In genomic region chr16:2915196-2915929, GRCh38 we compare ENCODE assay signal across 14 cellular contexts. TPM values are rescaled to one million over a fixed set of nuclear protein-coding genes. Genes with fewer than 3 reads are reported as not detected.
A peak's percentile ranks its signal among the peaks of the same experiment; 100 is the strongest.
DNase-seq lines count a peak whose midpoint lies in the region; ATAC-seq, FAIRE-seq and TF ChIP-seq lines count a peak whose summit lies in the region.
"Had no signal": no experiment of that assay in that cellular context is flagged by ENCODE, and none has a peak within 500 bp of the region (broad histone marks: within the 10 kb centered on the region; RNA-seq: fewer than 3 reads in every experiment).

No MANE protein-coding gene starts in this region.

- H3K79me2 ChIP-seq in HepG2 (ENCODE audit: insufficient read depth, low read length), result peaks cover 7% of the 10 kb centered on the region

- POLR2A ChIA-PET in HepG2 (lab: Yijun Ruan, JAX), result interaction anchor here (0.9 to 1.5 kb wide), 2 partner anchors 9 to 47 kb away, joined by 3 to 6 read pairs; no protein-coding TSS in a partner anchor

- H2AFZ ChIP-seq in HepG2 (ENCODE audit: low read length), result no peak overlapping the region

- BruUV-seq in HepG2 (replicated peaks; lab: Mats Ljungman, UMichigan), result no TSS peak

- H3K27me3 Mint-ChIP-seq in type B pancreatic cell, result peaks cover 4% of the 10 kb centered on the region

- ATAC-seq in HepG2 (no peak), right lobe of liver (no peak), HG03108 (IDR thresholded peaks at IDR 0.05; ENCODE audit: unreplicated experiment) (no peak), Right ventricle myocardium superior (ENCODE audit: poor library complexity) (no peak)

- H3K36me3 ChIP-seq in HepG2 (replicated peaks in 1 of 2; ENCODE audit: control insufficient read depth in 1 of 2, insufficient read depth in 2 of 2, low read length in 2 of 2) (peaks cover 3% of the 10 kb centered on the region in 2 experiments; a peak in 3 of 5 replicates), right lobe of liver (peaks cover 0 to 20% (median under 1%) of the 10 kb centered on the region in 4 donors), SK-N-MC (ENCODE audit: insufficient read depth, low read length) (peaks cover 8% of the 10 kb centered on the region; the same call in 1 of the 2 replicates), esophagus squamous epithelium (peaks cover 4 to 51% (median 8%) of the 10 kb centered on the region in 3 donors)

- H3K27me3 ChIP-seq in HepG2 (ENCODE audit: control insufficient read depth in 1 of 2, insufficient read depth in 2 of 2, low read length in 2 of 2) (no peaks in the 10 kb centered on the region; a peak in 1 of 5 replicates), right lobe of liver (no peaks in the 10 kb centered on the region), esophagus squamous epithelium (no peaks in the 10 kb centered on the region)

- H3K27ac ChIP-seq in HepG2 (ENCODE audit: extremely low read length, insufficient read depth, low read length) (no peak overlapping the region), right lobe of liver (no peak overlapping the region), SK-N-MC (peak overlapping the region; percentile 65), esophagus squamous epithelium (peak overlapping the region; percentile 71 to 87 (median 76))

- H3K4me3 Mint-ChIP-seq in type B pancreatic cell, result peak overlapping the region; percentile 39
- H3K4me3 Mint-ChIP-seq: activated naive CD8-positive, alpha-beta T cell treated with anti-CD3 and anti-CD28 coated beads, Interleukin-2, amount 10 ng/mL, durations not matched to agents 7 days and 5 days had no signal

- TF ChIP-seq RAD21 in HepG2 (CRISPR knock-in tag; IDR thresholded peaks at IDR 0.05), result no peak

- no peak overlapping the region for H3K4me3 ChIP-seq in HepG2 (replicated peaks in 1 of 3; ENCODE audit: insufficient read depth in 1 of 3, low read depth in 2 of 3, low read length in 3 of 3)
- H3K4me3 ChIP-seq in right lobe of liver, result no peak overlapping the region
- no peak overlapping the region for H3K4me3 ChIP-seq in SK-N-MC
- no peak overlapping the region for H3K4me3 ChIP-seq in esophagus squamous epithelium

- no peaks in the 10 kb centered on the region for H3K9me3 ChIP-seq in HepG2 (ENCODE audit: low read length)
- H3K9me3 ChIP-seq in right lobe of liver, result no peaks in the 10 kb centered on the region
- H3K9me3 ChIP-seq in SK-N-MC (ENCODE audit: low read depth, low read length), result no peaks in the 10 kb centered on the region
- H3K9me3 ChIP-seq in esophagus squamous epithelium, result no peaks in the 10 kb centered on the region

- 98% methylated on average over 13 of the region's 13 CpGs for WGBS in HepG2 (ENCODE audit: low lambda C conversion rate)
- 69% methylated on average over 11 of the region's 13 CpGs for WGBS in right lobe of liver (ENCODE audit: insufficient coverage, low coverage, low lambda C conversion rate, missing lambda C conversion rate)
- WGBS in esophagus squamous epithelium, 2 donors, result 37 to 45% methylated on average over 11 to 13 of the region's 13 CpGs

- H3K4me1 ChIP-seq in HepG2 (ENCODE audit: insufficient read depth, low read length) (peaks cover 18% of the 10 kb centered on the region), right lobe of liver (peaks cover 0 to 6% (median 0%) of the 10 kb centered on the region in 4 donors), esophagus squamous epithelium (peaks cover 10 to 71% (median 38%) of the 10 kb centered on the region in 3 donors)

- no peak for FAIRE-seq in HepG2 (lab: Jason Lieb, UNC)

- in situ Hi-C loops in HepG2 (cut with HindIII; ENCODE audit: extremely low pct_ligation_motif_present, low pct_unique_long_range_greater_than_20kb), result no loop called here

- CTCF ChIA-PET in HepG2 (lab: Yijun Ruan, JAX; ENCODE audit: low intra/inter-chr PET ratio, low total read pairs), result interaction anchor here (0.8 kb wide), 1 partner anchor 11 kb away, joined by 3 read pairs; no protein-coding TSS in a partner anchor

- no peak overlapping the region for H3K4me2 ChIP-seq in HepG2 (ENCODE audit: low read depth, low read length)

- no peak for TF ChIP-seq CTCF in HepG2 (CRISPR knock-in tag; IDR thresholded peaks at IDR 0.05)
- TF ChIP-seq CTCF in right lobe of liver (IDR thresholded peaks at IDR 0.05), result no peak
- TF ChIP-seq CTCF in esophagus squamous epithelium (IDR thresholded peaks at IDR 0.05), result no peak
- no peak for TF ChIP-seq CTCF in type B pancreatic cell (conservative IDR thresholded peaks at IDR 0.05)

- peaks cover 21% of the 10 kb centered on the region for H3K4me1 Mint-ChIP-seq in type B pancreatic cell (ENCODE audit: unreplicated experiment)

- TF ChIP-seq EP300 in HepG2 (IDR thresholded peaks at IDR 0.05; ENCODE audit: low read depth in 2 of 2, low read length in 2 of 2), result no peak
- TF ChIP-seq EP300 in HepG2 (CRISPR knock-in tag; IDR thresholded peaks at IDR 0.05; ENCODE audit: borderline replicate concordance), result no peak

- no peak overlapping the region for H3K27ac Mint-ChIP-seq in type B pancreatic cell
- H3K27ac Mint-ChIP-seq: activated naive CD8-positive, alpha-beta T cell treated with anti-CD3 and anti-CD28 coated beads, Interleukin-2, amount 10 ng/mL, durations not matched to agents 7 days and 5 days had no signal

- peaks cover 8% of the 10 kb centered on the region for H3K36me3 Mint-ChIP-seq in type B pancreatic cell

- no peak overlapping the region for H3K9ac ChIP-seq in HepG2 (ENCODE audit: insufficient read depth, low read depth, low read length)
- peak overlapping the region; percentile 37 for H3K9ac ChIP-seq in SK-N-MC (ENCODE audit: insufficient read length)

- H4K20me1 ChIP-seq in HepG2 (ENCODE audit: insufficient read depth, low read length), result no peaks in the 10 kb centered on the region

- DNase-seq in HepG2 (ENCODE audit: low spot score) (no peak), right lobe of liver (no peak), SK-N-MC (ENCODE audit: low read depth, low spot score) (no peak), esophagus squamous epithelium (lab: John Stamatoyannopoulos, UW) (no peak), type B pancreatic cell (ENCODE audit: extremely low spot score, unreplicated experiment) (no peak), Right ventricle myocardium superior (no peak), DMS53 (lab: John Stamatoyannopoulos, UW) (no peak)
- DNase-seq: activated CD4-positive, alpha-beta T cell treated with anti-CD3 and anti-CD28 coated beads for 4 hours; activated naive CD8-positive, alpha-beta T cell treated with anti-CD3 and anti-CD28 coated beads, Interleukin-2, amount 10 ng/mL, durations not matched to agents 7 days and 5 days; H7; stimulated activated CD4-positive, alpha-beta T cell treated with anti-CD3 and anti-CD28 coated beads, Interleukin-4, amount 100 ng/mL, for 24 hours; stimulated activated naive CD4-positive, alpha-beta T cell had no signal

- TF ChIP-seq POLR2A in HepG2 (IDR thresholded peaks at IDR 0.05; ENCODE audit: insufficient read depth in 1 of 2, low read depth in 2 of 2, low read length in 2 of 2) (no peak), right lobe of liver (IDR thresholded peaks at IDR 0.05) (no peak), esophagus squamous epithelium (IDR thresholded peaks at IDR 0.05) (no peak)

- intact Hi-C loops in HepG2 (cut with micrococcal nuclease; ENCODE audit: unreplicated experiment), result no loop called here
- intact Hi-C loops in right lobe of liver (cut with DNase I), result no loop called here
- intact Hi-C loops in esophagus squamous epithelium (cut with DNase I), result no loop called here
- intact Hi-C loops in Right ventricle myocardium superior (cut with DNase I), result no loop called here

- no peaks in the 10 kb centered on the region for H3K9me3 Mint-ChIP-seq in type B pancreatic cell
- H3K9me3 Mint-ChIP-seq: activated naive CD8-positive, alpha-beta T cell treated with anti-CD3 and anti-CD28 coated beads, Interleukin-2, amount 10 ng/mL, durations not matched to agents 7 days and 5 days had no signal

RNA-seq across cellular contexts. Expression of gene FLYWCH1, which starts 3.6 kb away (rescaled TPM):
- 9.9 and 12.4 TPM in 2 replicates for total RNA-seq in HepG2 (2016; rRNA removed; fragmentation: Illumina TruSeq; extraction: Trizol)
- 2.1 and 2.4 TPM in 2 replicates for total RNA-seq in HepG2 (2016; cell fraction: cytosol; rRNA removed; fragmentation: Illumina TruSeq; extraction: Trizol; ENCODE audit: low read depth)
- 7.4 and 12.0 TPM in 2 replicates for total RNA-seq in HepG2 (2016; cell fraction: insoluble cytoplasmic fraction; rRNA removed; fragmentation: Illumina TruSeq; extraction: Trizol)
- total RNA-seq in HepG2 (2016; cell fraction: membrane; rRNA removed; fragmentation: Illumina TruSeq; extraction: Trizol), result 5.7 and 6.7 TPM in 2 replicates
- total RNA-seq in HepG2 (2016; cell fraction: nucleus; rRNA removed; fragmentation: Illumina TruSeq; extraction: Trizol), result 7.5 and 8.9 TPM in 2 replicates
- polyA plus RNA-seq in HepG2 (2011; rRNA removed), result 7.3 and 11.3 TPM in 2 replicates
- 7.4 and 13.0 TPM in 2 replicates for polyA plus RNA-seq in HepG2 (2011; cell fraction: cytosol; rRNA removed)
- polyA plus RNA-seq in HepG2 (2011; cell fraction: nucleus; rRNA removed), result 19.4 and 20.7 TPM in 2 replicates
- 4.8 and 9.8 TPM in 2 replicates for polyA plus RNA-seq in HepG2 (2012)
- 1.4 and 1.7 TPM in 2 replicates for polyA plus RNA-seq in HepG2 (2016; cell fraction: cytosol; fragmentation: Illumina TruSeq; extraction: Trizol; ENCODE audit: low read depth)
- 9.4 and 11.6 TPM in 2 replicates for polyA plus RNA-seq in HepG2 (2016; cell fraction: insoluble cytoplasmic fraction; fragmentation: Illumina TruSeq; extraction: Trizol; ENCODE audit: low read depth)
- polyA plus RNA-seq in HepG2 (2016; cell fraction: membrane; fragmentation: Illumina TruSeq; extraction: Trizol; ENCODE audit: low read depth), result 5.2 and 5.3 TPM in 2 replicates
- 18.2 and 22.5 TPM in 2 replicates for polyA plus RNA-seq in HepG2 (2016; cell fraction: nucleus; fragmentation: Illumina TruSeq; extraction: Trizol; ENCODE audit: insufficient read depth, low read depth)
- 19.9 and 35.0 TPM in 2 replicates for polyA minus RNA-seq in HepG2 (2011; rRNA and poly(A)+ RNA removed; ENCODE audit: low replicate concordance)
- polyA minus RNA-seq in HepG2 (2011; cell fraction: cytosol; rRNA and poly(A)+ RNA removed), result 6.9 and 10.6 TPM in 2 replicates
- 6.5 and 7.6 TPM in 2 replicates for polyA minus RNA-seq in HepG2 (2011; cell fraction: nucleus; rRNA and poly(A)+ RNA removed)
- 10 to 100 TPM in 5 of 6 experiments, 1 to 10 TPM in 1; 9.3 to 19.8 (median 15.1) TPM for total RNA-seq in right lobe of liver
- total RNA-seq in esophagus squamous epithelium, result 10 to 100 TPM; 25.4 to 52.1 (median 27.1) TPM
- total RNA-seq in type B pancreatic cell (ENCODE audit: low replicate concordance), result 17.8 and 28.6 TPM in 2 replicates
- 36.8 TPM for total RNA-seq in Right ventricle myocardium superior

RNA-seq across cellular contexts. Expression of gene FLYWCH2, which starts 32.3 kb away (rescaled TPM):
- 19.8 and 20.2 TPM in 2 replicates for total RNA-seq in HepG2 (2016; rRNA removed; fragmentation: Illumina TruSeq; extraction: Trizol)
- total RNA-seq in HepG2 (2016; cell fraction: cytosol; rRNA removed; fragmentation: Illumina TruSeq; extraction: Trizol; ENCODE audit: low read depth), result 13.2 and 27.5 TPM in 2 replicates
- total RNA-seq in HepG2 (2016; cell fraction: insoluble cytoplasmic fraction; rRNA removed; fragmentation: Illumina TruSeq; extraction: Trizol), result 17.6 and 22.1 TPM in 2 replicates
- 15.1 and 28.9 TPM in 2 replicates for total RNA-seq in HepG2 (2016; cell fraction: membrane; rRNA removed; fragmentation: Illumina TruSeq; extraction: Trizol)
- total RNA-seq in HepG2 (2016; cell fraction: nucleus; rRNA removed; fragmentation: Illumina TruSeq; extraction: Trizol), result 7.3 and 8.3 TPM in 2 replicates
- polyA plus RNA-seq in HepG2 (2011; rRNA removed), result 16.9 and 17.3 TPM in 2 replicates
- polyA plus RNA-seq in HepG2 (2011; cell fraction: cytosol; rRNA removed), result 20.3 and 34.0 TPM in 2 replicates
- polyA plus RNA-seq in HepG2 (2011; cell fraction: nucleus; rRNA removed), result 18.3 and 20.0 TPM in 2 replicates
- polyA plus RNA-seq in HepG2 (2012), result 10.2 and 14.8 TPM in 2 replicates
- polyA plus RNA-seq in HepG2 (2016; cell fraction: cytosol; fragmentation: Illumina TruSeq; extraction: Trizol; ENCODE audit: low read depth), result 15.2 and 26.7 TPM in 2 replicates
- 21.6 and 24.2 TPM in 2 replicates for polyA plus RNA-seq in HepG2 (2016; cell fraction: insoluble cytoplasmic fraction; fragmentation: Illumina TruSeq; extraction: Trizol; ENCODE audit: low read depth)
- polyA plus RNA-seq in HepG2 (2016; cell fraction: membrane; fragmentation: Illumina TruSeq; extraction: Trizol; ENCODE audit: low read depth), result 15.5 and 29.2 TPM in 2 replicates
- polyA plus RNA-seq in HepG2 (2016; cell fraction: nucleus; fragmentation: Illumina TruSeq; extraction: Trizol; ENCODE audit: insufficient read depth, low read depth), result 16.2 and 16.3 TPM in 2 replicates
- 9.8 and 35.9 TPM in 2 replicates for polyA minus RNA-seq in HepG2 (2011; rRNA and poly(A)+ RNA removed; ENCODE audit: low replicate concordance)
- 10.9 and 11.7 TPM in 2 replicates for polyA minus RNA-seq in HepG2 (2011; cell fraction: cytosol; rRNA and poly(A)+ RNA removed)
- 4.0 and 4.9 TPM in 2 replicates for polyA minus RNA-seq in HepG2 (2011; cell fraction: nucleus; rRNA and poly(A)+ RNA removed)
- total RNA-seq in right lobe of liver, result 10 to 100 TPM in 2 of 6 experiments, 1 to 10 TPM in 4; 3.6 to 18.9 (median 5.6) TPM
- 10 to 100 TPM; 18.9 to 47.9 (median 39.5) TPM for total RNA-seq in esophagus squamous epithelium
- 43.1 and 45.9 TPM in 2 replicates for total RNA-seq in type B pancreatic cell (ENCODE audit: low replicate concordance)
- 27.9 TPM for total RNA-seq in Right ventricle myocardium superior

RNA-seq across cellular contexts. Expression of gene KREMEN2, which starts 48.7 kb away (rescaled TPM):
- total RNA-seq in HepG2 (2016; rRNA removed; fragmentation: Illumina TruSeq; extraction: Trizol) (0.51 and 1.2 TPM in 2 replicates), right lobe of liver (not detected), esophagus squamous epithelium (1 to 10 TPM in 2 of 4 donors, under 1 TPM in 1, not detected in 1; 0.19 to 3.9 (median 2.1) TPM), type B pancreatic cell (ENCODE audit: low replicate concordance) (4.5 and 7.7 TPM in 2 replicates), Right ventricle myocardium superior (not detected)
- total RNA-seq in HepG2 (2016; cell fraction: cytosol; rRNA removed; fragmentation: Illumina TruSeq; extraction: Trizol; ENCODE audit: low read depth), result not detected in 2 replicates
- 0.37 and 1.4 TPM in 2 replicates for total RNA-seq in HepG2 (2016; cell fraction: insoluble cytoplasmic fraction; rRNA removed; fragmentation: Illumina TruSeq; extraction: Trizol)
- total RNA-seq in HepG2 (2016; cell fraction: membrane; rRNA removed; fragmentation: Illumina TruSeq; extraction: Trizol), result 0.25 and 0.31 TPM in 2 replicates
- 0.84 and 0.88 TPM in 2 replicates for total RNA-seq in HepG2 (2016; cell fraction: nucleus; rRNA removed; fragmentation: Illumina TruSeq; extraction: Trizol)
- 0.48 and 1.0 TPM in 2 replicates for polyA plus RNA-seq in HepG2 (2011; rRNA removed)
- 0.50 and 1.1 TPM in 2 replicates for polyA plus RNA-seq in HepG2 (2011; cell fraction: cytosol; rRNA removed)
- polyA plus RNA-seq in HepG2 (2011; cell fraction: nucleus; rRNA removed), result 2.7 and 4.2 TPM in 2 replicates
- polyA plus RNA-seq in HepG2 (2012), result 0.37 and 0.42 TPM in 2 replicates
- 0.07 and 0.14 TPM in 2 replicates for polyA plus RNA-seq in HepG2 (2016; cell fraction: cytosol; fragmentation: Illumina TruSeq; extraction: Trizol; ENCODE audit: low read depth)
- polyA plus RNA-seq in HepG2 (2016; cell fraction: insoluble cytoplasmic fraction; fragmentation: Illumina TruSeq; extraction: Trizol; ENCODE audit: low read depth), result 0.38 and 0.40 TPM in 2 replicates
- 0.12 and 0.13 TPM in 2 replicates for polyA plus RNA-seq in HepG2 (2016; cell fraction: membrane; fragmentation: Illumina TruSeq; extraction: Trizol; ENCODE audit: low read depth)
- 0.93 and 1.5 TPM in 2 replicates for polyA plus RNA-seq in HepG2 (2016; cell fraction: nucleus; fragmentation: Illumina TruSeq; extraction: Trizol; ENCODE audit: insufficient read depth, low read depth)
- 0.33 and 0.68 TPM in 2 replicates for polyA minus RNA-seq in HepG2 (2011; rRNA and poly(A)+ RNA removed; ENCODE audit: low replicate concordance)
- 0.49 and 0.62 TPM in 2 replicates for polyA minus RNA-seq in HepG2 (2011; cell fraction: cytosol; rRNA and poly(A)+ RNA removed)
- not detected in 2 replicates for polyA minus RNA-seq in HepG2 (2011; cell fraction: nucleus; rRNA and poly(A)+ RNA removed)
- polyA plus RNA-seq: BJ had no signal

RNA-seq across cellular contexts. Expression of gene PAQR4, which starts 53.8 kb away (rescaled TPM):
- total RNA-seq in HepG2 (2016; rRNA removed; fragmentation: Illumina TruSeq; extraction: Trizol) (15.6 and 24.8 TPM in 2 replicates), right lobe of liver (1 to 10 TPM in 4 of 6 experiments, under 1 TPM in 2; 0.93 to 6.1 (median 3.3) TPM), esophagus squamous epithelium (10 to 100 TPM in 1 of 4 donors, 1 to 10 TPM in 3; 2.9 to 18.8 (median 8.0) TPM), type B pancreatic cell (ENCODE audit: low replicate concordance) (18.1 and 23.8 TPM in 2 replicates), Right ventricle myocardium superior (7.7 TPM)
- total RNA-seq in HepG2 (2016; cell fraction: cytosol; rRNA removed; fragmentation: Illumina TruSeq; extraction: Trizol; ENCODE audit: low read depth), result 7.8 and 8.9 TPM in 2 replicates
- total RNA-seq in HepG2 (2016; cell fraction: insoluble cytoplasmic fraction; rRNA removed; fragmentation: Illumina TruSeq; extraction: Trizol), result 13.6 and 26.2 TPM in 2 replicates
- 19.5 and 26.0 TPM in 2 replicates for total RNA-seq in HepG2 (2016; cell fraction: membrane; rRNA removed; fragmentation: Illumina TruSeq; extraction: Trizol)
- 16.6 and 19.1 TPM in 2 replicates for total RNA-seq in HepG2 (2016; cell fraction: nucleus; rRNA removed; fragmentation: Illumina TruSeq; extraction: Trizol)
- polyA plus RNA-seq in HepG2 (2011; rRNA removed), result 15.9 and 17.4 TPM in 2 replicates
- polyA plus RNA-seq in HepG2 (2011; cell fraction: cytosol; rRNA removed), result 11.1 and 17.3 TPM in 2 replicates
- 29.7 and 33.7 TPM in 2 replicates for polyA plus RNA-seq in HepG2 (2011; cell fraction: nucleus; rRNA removed)
- 6.7 and 7.6 TPM in 2 replicates for polyA plus RNA-seq in HepG2 (2012)
- 6.6 and 8.9 TPM in 2 replicates for polyA plus RNA-seq in HepG2 (2016; cell fraction: cytosol; fragmentation: Illumina TruSeq; extraction: Trizol; ENCODE audit: low read depth)
- polyA plus RNA-seq in HepG2 (2016; cell fraction: insoluble cytoplasmic fraction; fragmentation: Illumina TruSeq; extraction: Trizol; ENCODE audit: low read depth), result 15.6 and 18.9 TPM in 2 replicates
- polyA plus RNA-seq in HepG2 (2016; cell fraction: membrane; fragmentation: Illumina TruSeq; extraction: Trizol; ENCODE audit: low read depth), result 15.5 and 18.8 TPM in 2 replicates
- 35.6 and 37.9 TPM in 2 replicates for polyA plus RNA-seq in HepG2 (2016; cell fraction: nucleus; fragmentation: Illumina TruSeq; extraction: Trizol; ENCODE audit: insufficient read depth, low read depth)
- 34.1 and 50.0 TPM in 2 replicates for polyA minus RNA-seq in HepG2 (2011; rRNA and poly(A)+ RNA removed; ENCODE audit: low replicate concordance)
- 12.6 and 13.7 TPM in 2 replicates for polyA minus RNA-seq in HepG2 (2011; cell fraction: cytosol; rRNA and poly(A)+ RNA removed)
- polyA minus RNA-seq in HepG2 (2011; cell fraction: nucleus; rRNA and poly(A)+ RNA removed), result 4.7 and 6.1 TPM in 2 replicates

RNA-seq across cellular contexts. Expression of gene PRSS22, which starts 57.4 kb away (rescaled TPM):
- total RNA-seq in HepG2 (2016; rRNA removed; fragmentation: Illumina TruSeq; extraction: Trizol) (0.24 TPM in 1 of 2 replicates, not detected in the other), right lobe of liver (1 to 10 TPM in 2 of 6 experiments, under 1 TPM in 3, not detected in 1; 0.18 to 2.1 (median 0.84) TPM), esophagus squamous epithelium (100 to 1,000 TPM in 2 of 4 donors, 10 to 100 TPM in 2; 36.6 to 149 (median 113) TPM), type B pancreatic cell (ENCODE audit: low replicate concordance) (42.5 and 56.8 TPM in 2 replicates), Right ventricle myocardium superior (not detected)
- not detected in 2 replicates for total RNA-seq in HepG2 (2016; cell fraction: cytosol; rRNA removed; fragmentation: Illumina TruSeq; extraction: Trizol; ENCODE audit: low read depth)
- total RNA-seq in HepG2 (2016; cell fraction: insoluble cytoplasmic fraction; rRNA removed; fragmentation: Illumina TruSeq; extraction: Trizol), result 0.15 TPM in 1 of 2 replicates, not detected in the other
- not detected in 2 replicates for total RNA-seq in HepG2 (2016; cell fraction: membrane; rRNA removed; fragmentation: Illumina TruSeq; extraction: Trizol)
- total RNA-seq in HepG2 (2016; cell fraction: nucleus; rRNA removed; fragmentation: Illumina TruSeq; extraction: Trizol), result not detected in 2 replicates
- polyA plus RNA-seq in HepG2 (2011; rRNA removed), result 0.24 and 0.32 TPM in 2 replicates
- polyA plus RNA-seq in HepG2 (2011; cell fraction: cytosol; rRNA removed), result 0.26 and 0.27 TPM in 2 replicates
- 0.87 and 0.88 TPM in 2 replicates for polyA plus RNA-seq in HepG2 (2011; cell fraction: nucleus; rRNA removed)
- not detected in 2 replicates for polyA plus RNA-seq in HepG2 (2012)
- polyA plus RNA-seq in HepG2 (2016; cell fraction: cytosol; fragmentation: Illumina TruSeq; extraction: Trizol; ENCODE audit: low read depth), result not detected in 2 replicates
- polyA plus RNA-seq in HepG2 (2016; cell fraction: insoluble cytoplasmic fraction; fragmentation: Illumina TruSeq; extraction: Trizol; ENCODE audit: low read depth), result not detected in 2 replicates
- polyA plus RNA-seq in HepG2 (2016; cell fraction: membrane; fragmentation: Illumina TruSeq; extraction: Trizol; ENCODE audit: low read depth), result not detected in 2 replicates
- polyA plus RNA-seq in HepG2 (2016; cell fraction: nucleus; fragmentation: Illumina TruSeq; extraction: Trizol; ENCODE audit: insufficient read depth, low read depth), result 0.57 TPM in 1 of 2 replicates, not detected in the other
- 0.42 and 1.0 TPM in 2 replicates for polyA minus RNA-seq in HepG2 (2011; rRNA and poly(A)+ RNA removed; ENCODE audit: low replicate concordance)
- polyA minus RNA-seq in HepG2 (2011; cell fraction: cytosol; rRNA and poly(A)+ RNA removed), result not detected in 2 replicates
- polyA minus RNA-seq in HepG2 (2011; cell fraction: nucleus; rRNA and poly(A)+ RNA removed), result not detected in 2 replicates
- total RNA-seq: activated naive CD8-positive, alpha-beta T cell treated with anti-CD3 and anti-CD28 coated beads, Interleukin-2, amount 10 ng/mL, durations not matched to agents 7 days and 5 days had no signal
- polyA plus RNA-seq: BJ had no signal

Comparison
In these comparisons a context has a peak if more than half of its experiments do, and no peak if none do; other contexts are left out.
1. H3K27ac ChIP-seq: peak in SK-N-MC (single experiment) and esophagus squamous epithelium (4 of 4); none in HepG2 (single experiment) and right lobe of liver (0 of 3).